8 cellular contexts compared by ENCODE assay signal in the genomic region with DNA sequence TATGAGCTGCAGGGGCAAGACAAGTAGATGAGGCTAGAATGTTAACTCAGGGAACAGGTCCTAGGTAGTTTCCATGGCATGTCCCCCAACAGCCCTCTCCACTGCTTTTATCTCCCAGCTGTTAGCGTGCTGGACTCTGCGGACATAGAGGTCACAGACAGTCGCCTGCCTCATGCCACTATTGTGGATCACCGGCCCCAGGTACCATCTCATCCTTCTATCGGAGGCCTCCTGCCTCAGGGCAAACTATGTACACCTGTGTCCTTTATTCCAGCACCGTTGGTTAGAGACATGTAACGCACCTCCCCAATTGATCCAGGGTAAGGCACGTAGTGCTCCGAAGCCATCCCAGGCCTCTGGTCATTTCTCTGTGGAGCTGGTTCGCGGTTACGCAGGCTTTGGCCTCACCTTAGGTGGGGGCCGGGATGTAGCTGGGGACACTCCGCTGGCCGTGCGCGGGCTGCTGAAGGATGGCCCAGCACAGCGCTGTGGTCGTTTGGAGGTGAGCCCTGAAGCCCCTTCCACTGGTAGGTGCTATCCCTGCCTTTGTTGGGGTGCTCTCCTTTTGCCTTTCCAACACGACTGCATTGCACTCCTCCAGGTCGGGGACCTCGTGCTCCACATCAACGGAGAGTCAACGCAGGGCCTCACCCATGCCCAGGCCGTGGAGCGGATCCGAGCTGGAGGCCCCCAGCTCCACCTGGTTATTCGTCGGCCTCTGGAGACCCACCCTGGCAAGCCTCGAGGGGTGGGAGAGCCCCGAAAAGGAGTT. TPM values are rescaled to one million over a fixed set of nuclear protein-coding genes. Genes with fewer than 3 reads are reported as not detected.
DNase-seq lines count a peak whose midpoint lies in the region; ATAC-seq and TF ChIP-seq lines count a peak whose summit lies in the region.

No MANE protein-coding gene starts in this region.

- peak overlapping the region; percentile 81 for H3K4me3 Mint-ChIP-seq in CD8-positive, alpha-beta T cell
- no peak overlapping the region for H3K4me3 Mint-ChIP-seq in nephron progenitor cell

- H3K4me3 ChIP-seq in CD8-positive, alpha-beta T cell (ENCODE audit: low read depth, low read length) = no peak overlapping the region
- H3K4me3 ChIP-seq in OCI-LY3 (ENCODE audit: low read length) (peak overlapping the region; percentile 82), duodenal mucosa (ENCODE audit: low read depth in 1 of 2, low read length in 2 of 2) (no peak overlapping the region), ovary (no peak overlapping the region)

- H3K36me3 ChIP-seq in CD8-positive, alpha-beta T cell (ENCODE audit: insufficient read depth, low read length) = no peaks in the 10 kb centered on the region
- no peaks in the 10 kb centered on the region for H3K36me3 ChIP-seq in OCI-LY3 (replicated peaks; ENCODE audit: low read depth, low read length)
- H3K36me3 ChIP-seq in duodenal mucosa (ENCODE audit: control insufficient read depth in 1 of 2, insufficient read depth in 2 of 2, low read length in 2 of 2) = no peaks in the 10 kb centered on the region
- H3K36me3 ChIP-seq in ovary = no peaks in the 10 kb centered on the region

- H3K4me1 ChIP-seq in CD8-positive, alpha-beta T cell (ENCODE audit: insufficient read depth, low read length) = peaks cover 21% of the 10 kb centered on the region
- H3K4me1 ChIP-seq in OCI-LY3 (ENCODE audit: low read length) (peaks cover 27% of the 10 kb centered on the region), duodenal mucosa (ENCODE audit: control insufficient read depth in 1 of 2, insufficient read depth in 2 of 2, low read length in 2 of 2) (peaks cover 10 to 22% of the 10 kb centered on the region in 2 donors), ovary (ENCODE audit: insufficient read depth) (no peaks in the 10 kb centered on the region)

- intact Hi-C loops in CD8-positive, alpha-beta T cell (cut with DNase I, micrococcal nuclease) = loop anchor here (5.0 to 10.0 kb wide), 4 partner anchors 42 to 713 kb away; a partner anchor contains a TSS
- intact Hi-C loops in ovary (cut with DNase I) (loop anchor here in 1 of 4 donors (5.0 kb wide), 1 partner anchor 252 kb away; a partner anchor contains a TSS), sciatic nerve (cut with DNase I) (no loop called here)

- H3K27ac Mint-ChIP-seq in CD8-positive, alpha-beta T cell = peak overlapping the region; percentile 92
- no peak overlapping the region for H3K27ac Mint-ChIP-seq in nephron progenitor cell

- POLR2A ChIA-PET in CD8-positive, alpha-beta T cell (lab: Charles Lee) = no interaction called here

- H3K27me3 ChIP-seq in CD8-positive, alpha-beta T cell (ENCODE audit: insufficient read depth, low read length) = no peaks in the 10 kb centered on the region
- H3K27me3 ChIP-seq in OCI-LY3 (ENCODE audit: low read depth, low read length) = no peaks in the 10 kb centered on the region
- H3K27me3 ChIP-seq in duodenal mucosa (ENCODE audit: control insufficient read depth in 1 of 2, insufficient read depth in 2 of 2, low read length in 2 of 2) = no peaks in the 10 kb centered on the region
- no peaks in the 10 kb centered on the region for H3K27me3 ChIP-seq in ovary

- CTCF ChIA-PET in CD8-positive, alpha-beta T cell (lab: Charles Lee) = interaction anchor here (1.3 kb wide), 1 partner anchor 9 kb away, joined by 3 read pairs; no protein-coding TSS in a partner anchor

- 82 to 90% (median 84%) methylated on average over 31 of the region's 31 CpGs for WGBS in ovary, 3 donors

- no peak for TF ChIP-seq POLR2A in ovary (IDR thresholded peaks at IDR 0.05)

- no peak for TF ChIP-seq EP300 in ovary (IDR thresholded peaks at IDR 0.05)

- peaks cover 30% of the 10 kb centered on the region for H3K4me1 Mint-ChIP-seq in CD8-positive, alpha-beta T cell (ENCODE audit: low read depth)
- peaks cover 18% of the 10 kb centered on the region for H3K4me1 Mint-ChIP-seq in nephron progenitor cell

- H3K27ac ChIP-seq in CD8-positive, alpha-beta T cell (ENCODE audit: low read depth, low read length) = no peak overlapping the region
- H3K27ac ChIP-seq in OCI-LY3 (ENCODE audit: low read length) = no peak overlapping the region
- H3K27ac ChIP-seq in duodenal mucosa (ENCODE audit: low read depth, low read length) = peak overlapping the region; percentile 20
- H3K27ac ChIP-seq in ovary = peak overlapping the region; percentile 66 to 88

- TF ChIP-seq CTCF in CD8-positive, alpha-beta T cell (IDR thresholded peaks at IDR 0.05) = no peak
- no peak for TF ChIP-seq CTCF in OCI-LY3 (IDR thresholded peaks at IDR 0.05; ENCODE audit: low read depth, low read length)
- no peak for TF ChIP-seq CTCF in ovary (IDR thresholded peaks at IDR 0.05)
- TF ChIP-seq CTCF in nephron progenitor cell (IDR thresholded peaks at IDR 0.05) = no peak

- H4K20me1 ChIP-seq in OCI-LY3 (ENCODE audit: insufficient read depth, low read length) = no peaks in the 10 kb centered on the region

- H3K79me2 ChIP-seq in OCI-LY3 (ENCODE audit: low read length) = no peaks in the 10 kb centered on the region

- no peaks in the 10 kb centered on the region for H3K9me3 Mint-ChIP-seq in CD8-positive, alpha-beta T cell
- peaks cover 53% of the 10 kb centered on the region for H3K9me3 Mint-ChIP-seq in nephron progenitor cell

- H3K4me2 ChIP-seq in OCI-LY3 (ENCODE audit: low read length) = peak overlapping the region; percentile 92

- no peak overlapping the region for H2AFZ ChIP-seq in OCI-LY3 (ENCODE audit: low read depth, low read length)

- H3K27me3 Mint-ChIP-seq in CD8-positive, alpha-beta T cell (ENCODE audit: low read depth) = no peaks in the 10 kb centered on the region
- H3K27me3 Mint-ChIP-seq in nephron progenitor cell (ENCODE audit: low read depth, poor library complexity) = peaks cover 65% of the 10 kb centered on the region

- H3K9ac ChIP-seq in OCI-LY3 (ENCODE audit: low read length) (no peak overlapping the region), duodenal mucosa (ENCODE audit: low read depth in 1 of 2, low read length in 2 of 2) (peak overlapping the region in 1 of 2 donors; percentile 66)

- DNase-seq in CD8-positive, alpha-beta T cell = no peak
- DNase-seq in ovary = no peak
- DNase-seq in nephron progenitor cell = no peak
- DNase-seq in stimulated activated CD4-positive, alpha-beta T cell treated with anti-CD3 and anti-CD28 coated beads, Interleukin-2, amount 100 ng/mL, for 24 hours = no peak
- no peak for DNase-seq in SW 1271 (lab: John Stamatoyannopoulos, UW)
- DNase-seq in sciatic nerve (ENCODE audit: low spot score) = no peak

- ATAC-seq in CD8-positive, alpha-beta T cell = no peak
- ATAC-seq in sciatic nerve = no peak

- no peaks in the 10 kb centered on the region for H3K9me3 ChIP-seq in CD8-positive, alpha-beta T cell (ENCODE audit: low read length)
- H3K9me3 ChIP-seq in OCI-LY3 (ENCODE audit: insufficient read depth, low read length) = no peaks in the 10 kb centered on the region
- no peaks in the 10 kb centered on the region for H3K9me3 ChIP-seq in duodenal mucosa (ENCODE audit: control insufficient read depth in 1 of 2, low read length in 2 of 2)
- no peaks in the 10 kb centered on the region for H3K9me3 ChIP-seq in ovary

- no peaks in the 10 kb centered on the region for H3K36me3 Mint-ChIP-seq in CD8-positive, alpha-beta T cell
- no peaks in the 10 kb centered on the region for H3K36me3 Mint-ChIP-seq in nephron progenitor cell (ENCODE audit: low read depth)

RNA-seq across cellular contexts. Expression of a gene that starts 2.2 kb away (rescaled TPM):
- under 1 TPM; 0.31 to 0.84 TPM for total RNA-seq in CD8-positive, alpha-beta T cell
- total RNA-seq in ovary (10 to 100 TPM in 1 of 7 donors, 1 to 10 TPM in 6; 1.3 to 22.5 (median 2.0) TPM), sciatic nerve (1.0 TPM)
- under 1 TPM; 0.32 to 0.82 TPM for polyA plus RNA-seq in ovary

RNA-seq across cellular contexts. Expression of a gene that starts 6.9 kb away (rescaled TPM):
- 10 to 100 TPM; 95.9 to 96.4 TPM for total RNA-seq in CD8-positive, alpha-beta T cell
- total RNA-seq in ovary (100 to 1,000 TPM in 5 of 7 donors, 10 to 100 TPM in 2; 16.3 to 116 (median 105) TPM), sciatic nerve (103 TPM)
- polyA plus RNA-seq in ovary = 100 to 1,000 TPM in 1 of 2 donors, 10 to 100 TPM in 1; 92.6 to 244 TPM

RNA-seq across cellular contexts. Expression of a gene that starts 21.4 kb away (rescaled TPM):
- total RNA-seq in CD8-positive, alpha-beta T cell = 1 to 10 TPM in 1 of 2 experiments, under 1 TPM in 1; 0.98 to 1.5 TPM
- total RNA-seq in ovary (10 to 100 TPM in 6 of 7 donors, 1 to 10 TPM in 1; 9.1 to 15.1 (median 11.5) TPM), sciatic nerve (9.9 TPM)
- 1 to 10 TPM; 3.5 to 5.5 TPM for polyA plus RNA-seq in ovary

RNA-seq across cellular contexts. Expression of a gene that starts 35.2 kb away (rescaled TPM):
- total RNA-seq in CD8-positive, alpha-beta T cell = under 1 TPM; 0.44 to 0.65 TPM
- 1 to 10 TPM in 6 of 7 donors, under 1 TPM in 1; 0.69 to 3.3 (median 1.3) TPM for total RNA-seq in ovary
- polyA plus RNA-seq in ovary = 1 to 10 TPM; 1.9 to 3.1 TPM
- 4.2 TPM for total RNA-seq in sciatic nerve

RNA-seq across cellular contexts. Expression of a gene that starts 41.2 kb away (rescaled TPM):
- total RNA-seq in CD8-positive, alpha-beta T cell = 10 to 100 TPM; 10.9 to 12.6 TPM
- total RNA-seq in ovary (10 to 100 TPM; 17.2 to 25.5 (median 20.9) TPM), sciatic nerve (20.5 TPM)
- 10 to 100 TPM; 13.7 to 18.3 TPM for polyA plus RNA-seq in ovary

Comparison
In these comparisons a context has a peak if more than half of its experiments do, and no peak if none do; other contexts are left out.
1. H3K27ac ChIP-seq: peak in duodenal mucosa (single experiment) and ovary (2 of 2); none in CD8-positive, alpha-beta T cell (single experiment) and OCI-LY3 (single experiment).